24 cellular contexts compared by ENCODE assay signal in the genomic region with DNA sequence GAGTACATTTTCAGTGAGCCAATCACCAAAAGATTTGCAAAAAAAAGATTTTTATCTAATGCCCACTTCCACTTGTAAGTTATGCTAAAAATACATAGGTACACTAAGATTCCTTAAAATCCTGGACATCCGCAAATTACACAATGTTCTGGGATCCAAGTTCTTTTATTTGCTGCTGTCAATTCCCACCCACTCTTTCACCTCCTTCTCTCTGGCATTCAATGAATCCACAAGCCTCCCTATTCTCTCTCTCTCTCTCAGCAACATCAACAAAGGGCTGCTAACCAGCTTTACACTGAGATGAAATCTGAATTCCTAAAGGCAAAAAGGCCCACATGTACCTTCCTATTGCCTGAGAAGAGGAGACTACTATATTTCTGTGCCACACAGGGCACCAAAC.
"Had no signal": no experiment of that assay in that cellular context is flagged by ENCODE, and none has a peak within 500 bp of the region (broad histone marks: within the 10 kb centered on the region; RNA-seq: fewer than 3 reads in every experiment).

No MANE protein-coding gene starts in this region.

- H3K4me3 ChIP-seq: adrenal gland, ascending aorta, esophagus muscularis mucosa, heart left ventricle, lung, psoas muscle, right atrium auricular region, spleen, thoracic aorta, upper lobe of left lung had no signal

- H2AFZ ChIP-seq: parathyroid adenoma had no signal

- H3K27me3 ChIP-seq: adrenal gland, ascending aorta, esophagus muscularis mucosa, foreskin keratinocyte, heart left ventricle, right atrium auricular region, spleen, upper lobe of left lung had no signal

- DNase-seq: activated CD4-positive, alpha-beta T cell treated with anti-CD3 and anti-CD28 coated beads for 36 hours; activated CD4-positive, CD25-positive, alpha-beta regulatory T cell; activated CD8-positive, alpha-beta memory T cell treated with anti-CD3 and anti-CD28 coated beads, Interleukin-2, amount 10 ng/mL, durations not matched to agents 7 days and 5 days; activated CD8-positive, alpha-beta T cell treated with anti-CD3 and anti-CD28 coated beads, Interleukin-2, amount 10 ng/mL, durations not matched to agents 7 days and 5 days; activated T-cell treated with anti-CD3 and anti-CD28 coated beads, Interleukin-2, amount 50 U/mL, for 48 hours; adrenal gland; central memory CD4-positive, alpha-beta T cell; effector CD4-positive, alpha-beta T cell; foreskin keratinocyte; heart left ventricle; kidney glomerular epithelial cell; occipital lobe; psoas muscle; spleen; stimulated activated naive CD8-positive, alpha-beta T cell treated with anti-CD3 and anti-CD28 coated beads, Interleukin-15, Interleukin-2, amounts not matched to agents 100 U/mL and 50 U/mL, for 24 hours; T-helper 1 cell; upper lobe of left lung had no signal

- ATAC-seq: activated CD4-positive, alpha-beta T cell treated with anti-CD3 and anti-CD28 coated beads for 36 hours; activated CD8-positive, alpha-beta memory T cell treated with anti-CD3 and anti-CD28 coated beads, Interleukin-2, amount 10 ng/mL, durations not matched to agents 7 days and 5 days; activated CD8-positive, alpha-beta T cell treated with anti-CD3 and anti-CD28 coated beads, Interleukin-2, amount 10 ng/mL, durations not matched to agents 7 days and 5 days; foreskin keratinocyte; heart left ventricle; left lobe of liver; psoas muscle; stimulated activated naive CD8-positive, alpha-beta T cell treated with anti-CD3 and anti-CD28 coated beads, Interleukin-15, Interleukin-2, amounts not matched to agents 100 U/mL and 50 U/mL, for 24 hours had no signal

- H3K4me1 ChIP-seq: ascending aorta, foreskin keratinocyte had no signal

- H3K9me3 ChIP-seq: adrenal gland, ascending aorta, esophagus muscularis mucosa, psoas muscle, right atrium auricular region, thoracic aorta, upper lobe of left lung had no signal

- H3K9ac ChIP-seq: parathyroid adenoma had no signal

- H3K27ac ChIP-seq: adrenal gland, ascending aorta, esophagus muscularis mucosa, foreskin keratinocyte, heart left ventricle, parathyroid adenoma, psoas muscle, right atrium auricular region, spleen, thoracic aorta, upper lobe of left lung had no signal
